8 cellular contexts compared by ENCODE assay signal in the genomic region with DNA sequence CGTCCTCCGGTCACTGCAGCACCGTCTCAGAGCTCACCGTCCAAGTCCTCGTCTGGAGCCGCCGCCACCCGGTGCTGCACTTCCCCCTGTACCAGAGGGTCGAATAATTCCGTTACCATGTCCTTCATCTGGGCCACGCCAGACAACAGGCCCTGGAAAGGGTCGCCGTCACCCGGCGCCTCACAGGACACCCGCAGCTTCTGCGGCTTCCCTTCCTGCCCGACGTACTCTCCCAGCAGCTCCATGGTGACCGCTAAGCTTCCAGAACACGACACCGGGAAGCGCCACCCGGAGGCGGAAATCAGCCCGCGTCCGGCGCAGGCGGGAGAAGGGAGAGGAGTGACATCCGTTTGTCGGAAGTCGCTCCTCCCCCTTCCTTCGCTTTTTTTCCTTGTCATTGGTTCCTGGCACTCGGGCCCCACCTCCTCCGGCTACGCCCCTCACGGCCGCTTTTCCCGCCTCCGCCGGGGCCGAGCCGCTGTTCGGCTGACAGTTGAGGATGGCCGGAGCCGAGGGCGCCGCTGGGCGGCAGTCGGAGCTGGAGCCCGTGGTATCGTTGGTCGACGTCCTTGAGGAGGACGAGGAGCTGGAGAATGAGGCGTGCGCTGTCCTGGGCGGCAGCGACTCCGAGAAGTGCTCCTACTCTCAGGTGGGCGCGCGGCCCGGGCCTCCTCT. TPM values are rescaled to one million over a fixed set of nuclear protein-coding genes. Genes with fewer than 3 reads are reported as not detected.
A peak's percentile ranks its signal among the peaks of the same experiment; 100 is the strongest.
DNase-seq lines count a peak whose midpoint lies in the region; ATAC-seq and TF ChIP-seq lines count a peak whose summit lies in the region.

A gene with protein sequence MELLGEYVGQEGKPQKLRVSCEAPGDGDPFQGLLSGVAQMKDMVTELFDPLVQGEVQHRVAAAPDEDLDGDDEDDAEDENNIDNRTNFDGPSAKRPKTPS (minus strand): TSS at position 273 of the 675 bp plus-strand sequence. CDS start 28 bp downstream, at position 245.
A gene with protein sequence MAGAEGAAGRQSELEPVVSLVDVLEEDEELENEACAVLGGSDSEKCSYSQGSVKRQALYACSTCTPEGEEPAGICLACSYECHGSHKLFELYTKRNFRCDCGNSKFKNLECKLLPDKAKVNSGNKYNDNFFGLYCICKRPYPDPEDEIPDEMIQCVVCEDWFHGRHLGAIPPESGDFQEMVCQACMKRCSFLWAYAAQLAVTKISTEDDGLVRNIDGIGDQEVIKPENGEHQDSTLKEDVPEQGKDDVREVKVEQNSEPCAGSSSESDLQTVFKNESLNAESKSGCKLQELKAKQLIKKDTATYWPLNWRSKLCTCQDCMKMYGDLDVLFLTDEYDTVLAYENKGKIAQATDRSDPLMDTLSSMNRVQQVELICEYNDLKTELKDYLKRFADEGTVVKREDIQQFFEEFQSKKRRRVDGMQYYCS (plus strand): TSS at position 464 of the 675 bp plus-strand sequence. CDS start 36 bp downstream, at position 500.

- DNase-seq in DND-41: peak; percentile 95
- peak; percentile 89 to 97 (median 97) for DNase-seq in Peyer's patch
- DNase-seq in activated T-cell treated with anti-CD3 and anti-CD28 coated beads, Interleukin-2, amount 50 U/mL, for 48 hours: peak; percentile 93
- DNase-seq in stimulated activated CD8-positive, alpha-beta memory T cell treated with anti-CD3 and anti-CD28 coated beads, Interleukin-7, amount 100 ng/mL, for 4 hours (ENCODE audit: low read depth in 2 of 2): peak; percentile 75 to 79

- H3K27me3 ChIP-seq in DND-41 (ENCODE audit: insufficient read depth, low read length, poor library complexity) (no peaks in the 10 kb centered on the region), KMS-11 (ENCODE audit: insufficient read depth, low read depth) (no peaks in the 10 kb centered on the region), Peyer's patch (no peaks in the 10 kb centered on the region), muscle layer of duodenum (ENCODE audit: low read depth, low read length) (no peaks in the 10 kb centered on the region)

- H3K9ac ChIP-seq in DND-41 (ENCODE audit: low read depth, low read length): peak within 1 kb of the TSS; percentile 85
- peak within 1 kb of the TSS; percentile 65 for H3K9ac ChIP-seq in KMS-11

- H3K79me2 ChIP-seq in DND-41 (ENCODE audit: insufficient read depth, low read length) (peaks cover 86% of the 10 kb centered on the region), KMS-11 (ENCODE audit: insufficient read depth, low read depth) (peaks cover 46% of the 10 kb centered on the region)

- peak; percentile 65 to 76 for TF ChIP-seq POLR2A in Peyer's patch (IDR thresholded peaks at IDR 0.05)

- H4K20me1 ChIP-seq in DND-41 (ENCODE audit: insufficient read depth, low read length): peaks cover 26% of the 10 kb centered on the region; the same call in 1 of the 2 replicates
- no peaks in the 10 kb centered on the region for H4K20me1 ChIP-seq in KMS-11 (ENCODE audit: insufficient read depth)

- H3K4me1 ChIP-seq in DND-41 (ENCODE audit: insufficient read depth, low read length) (peaks cover 45% of the 10 kb centered on the region), KMS-11 (ENCODE audit: low read depth, poor library complexity, severe bottlenecking) (peaks cover 29% of the 10 kb centered on the region), Peyer's patch (peaks cover 0 to 28% (median 5%) of the 10 kb centered on the region in 4 donors), muscle layer of duodenum (ENCODE audit: control insufficient read depth in 1 of 2, insufficient read depth in 2 of 2, low read length in 2 of 2) (peaks cover 8 to 22% of the 10 kb centered on the region in 2 donors)

- H3K36me3 ChIP-seq in DND-41 (ENCODE audit: insufficient read depth, low read length) (peaks cover 33% of the 10 kb centered on the region), KMS-11 (ENCODE audit: insufficient read depth) (no peaks in the 10 kb centered on the region), Peyer's patch (peaks cover 0 to 16% (median 0%) of the 10 kb centered on the region in 3 donors), muscle layer of duodenum (ENCODE audit: control insufficient read depth in 1 of 2, insufficient read depth in 2 of 2, low read length in 2 of 2) (peaks cover 2 to 6% of the 10 kb centered on the region in 2 donors)

- ATAC-seq in DND-41 (ENCODE audit: insufficient read depth, low read depth): peak; percentile 89
- peak; percentile 82 for ATAC-seq in GM21737 (IDR thresholded peaks at IDR 0.05; ENCODE audit: unreplicated experiment)
- peak; percentile 98 for ATAC-seq in esophagus mucosa

- peak within 1 kb of the TSS; percentile 86 for H2AFZ ChIP-seq in DND-41 (ENCODE audit: low read depth, low read length)
- H2AFZ ChIP-seq in KMS-11 (ENCODE audit: low read depth): peak within 1 kb of the TSS; percentile 69

- TF ChIP-seq CTCF in DND-41 (IDR thresholded peaks at IDR 0.05; ENCODE audit: borderline replicate concordance, extremely low read depth, low read length, poor library complexity, severe bottlenecking): peak; percentile 41
- TF ChIP-seq CTCF in KMS-11 (conservative IDR thresholded peaks at IDR 0.05; ENCODE audit: low read depth, low read length): 0 out of 2 replicates have a peak, but pooled peaks have one; percentile 8
- peak in 3 of 6 experiments; percentile 54 to 59 (median 57) for TF ChIP-seq CTCF in Peyer's patch (IDR thresholded peaks at IDR 0.05)

- H3K4me3 ChIP-seq in DND-41 (ENCODE audit: low read depth in 1 of 2, low read length in 2 of 2) (peak within 1 kb of the TSS; percentile 82 to 89), KMS-11 (IDR thresholded peaks at IDR 0.05; ENCODE audit: insufficient read depth, low read depth, low read length) (no peak within 1 kb of the TSS), Peyer's patch (peak within 1 kb of the TSS; percentile 66 to 91 (median 76)), muscle layer of duodenum (ENCODE audit: low read depth in 1 of 2, low read length in 2 of 2) (peak within 1 kb of the TSS; percentile 85 to 90)

- peak within 1 kb of the TSS; percentile 88 for H3K27ac ChIP-seq in DND-41 (ENCODE audit: low read length)
- peak within 1 kb of the TSS; percentile 44; the same call in 1 of the 2 replicates for H3K27ac ChIP-seq in KMS-11
- H3K27ac ChIP-seq in Peyer's patch: peak within 1 kb of the TSS; percentile 72 to 83 (median 81)
- H3K27ac ChIP-seq in muscle layer of duodenum (ENCODE audit: low read length): peak within 1 kb of the TSS; percentile 75

- H3K4me2 ChIP-seq in DND-41 (ENCODE audit: insufficient read depth, low read length): peak within 1 kb of the TSS; percentile 73
- H3K4me2 ChIP-seq in KMS-11: peak within 1 kb of the TSS; percentile 69

- H3K9me3 ChIP-seq in DND-41 (ENCODE audit: insufficient read depth, low read length, severe bottlenecking) (no peaks in the 10 kb centered on the region), Peyer's patch (no peaks in the 10 kb centered on the region), muscle layer of duodenum (ENCODE audit: control insufficient read depth in 1 of 2, low read length in 2 of 2) (no peaks in the 10 kb centered on the region)

RNA-seq across cellular contexts. Expression of the first gene that starts in this region (rescaled TPM):
- total RNA-seq in Peyer's patch (10 to 100 TPM in 2 of 4 donors, 1 to 10 TPM in 2; 7.3 to 16.8 (median 10.8) TPM), esophagus mucosa (9.8 TPM)

RNA-seq across cellular contexts. Expression of the second gene that starts in this region (rescaled TPM):
- total RNA-seq in Peyer's patch (10 to 100 TPM; 13.7 to 20.2 (median 15.8) TPM), esophagus mucosa (13.4 TPM)
